In genomic region chr17:76671123-76671911, GRCh38 we compare ENCODE assay signal across 1 cellular context.
TF ChIP-seq lines count a peak whose summit lies in the region.

No MANE protein-coding gene starts in this region.

TF ChIP-seq in liver, 16 proteins besides CTCF, POLR2A, EP300 and RAD21 (continued from another document):
- TF ChIP-seq ATF3 (IDR thresholded peaks at IDR 0.05) (no peak), FOXA2 (IDR thresholded peaks at IDR 0.05) (no peak), MAX (IDR thresholded peaks at IDR 0.05) (peak; percentile 52), TAF1 (conservative IDR thresholded peaks at IDR 0.05) (no peak)
